26 cellular contexts compared by ENCODE assay signal in the genomic region with DNA sequence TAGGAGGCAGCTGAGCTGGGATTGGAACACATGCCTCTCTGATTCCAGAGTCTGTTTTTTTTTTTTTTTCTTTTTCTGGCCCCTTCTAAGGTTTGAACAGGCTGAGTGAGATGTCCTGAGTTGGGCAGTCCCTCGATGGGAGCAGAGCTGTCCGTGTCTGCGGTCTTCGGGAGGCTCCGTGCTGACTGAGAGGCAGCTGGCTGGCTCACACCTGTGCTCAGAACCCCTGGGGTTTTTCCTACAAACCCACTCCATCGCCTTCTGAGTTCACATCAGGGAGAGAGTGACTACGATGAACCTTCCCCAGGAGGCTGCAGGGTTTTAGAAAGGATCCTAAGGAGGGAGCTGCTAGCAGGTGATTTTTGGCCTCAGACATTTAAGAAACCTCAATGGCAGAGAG.
A peak's percentile ranks its signal among the peaks of the same experiment; 100 is the strongest.
DNase-seq lines count a peak whose midpoint lies in the region; ATAC-seq and TF ChIP-seq lines count a peak whose summit lies in the region.
"Had no signal": no experiment of that assay in that cellular context is flagged by ENCODE, and none has a peak within 500 bp of the region (broad histone marks: within the 10 kb centered on the region; RNA-seq: fewer than 3 reads in every experiment).

No MANE protein-coding gene starts in this region.

- peak overlapping the region; percentile 99 for H3K27ac Mint-ChIP-seq in activated naive CD4-positive, alpha-beta T cell treated with anti-CD3 and anti-CD28 coated beads, Interleukin-2, amount 50 U/mL, for 24 hours
- no peak overlapping the region for H3K27ac Mint-ChIP-seq in activated naive CD4-positive, alpha-beta T cell treated with anti-CD3 and anti-CD28 coated beads, Interleukin-2, amount 10 ng/mL, durations not matched to agents 7 days and 5 days
- H3K27ac Mint-ChIP-seq: activated T-helper 17 cell treated with anti-CD3 and anti-CD28 coated beads, Interleukin-2, amount 50 U/mL, for 72 hours; H9 had no signal

- H3K27ac ChIP-seq in HEK293 (ENCODE audit: extremely low read depth, low read depth, low read length) (no peak overlapping the region), upper lobe of right lung (no peak overlapping the region)
- H3K27ac ChIP-seq: C4-2B, gastrocnemius medialis, hepatocyte, psoas muscle, stomach, thyroid gland, WERI-Rb-1 had no signal

- H3K4me3 Mint-ChIP-seq in activated naive CD4-positive, alpha-beta T cell treated with anti-CD3 and anti-CD28 coated beads, Interleukin-2, amount 50 U/mL, for 24 hours: no peak overlapping the region
- H3K4me3 Mint-ChIP-seq in activated naive CD4-positive, alpha-beta T cell treated with anti-CD3 and anti-CD28 coated beads, Interleukin-2, amount 10 ng/mL, durations not matched to agents 7 days and 5 days: no peak overlapping the region
- H3K4me3 Mint-ChIP-seq: activated T-helper 17 cell treated with anti-CD3 and anti-CD28 coated beads, Interleukin-2, amount 50 U/mL, for 72 hours; H9 had no signal

- peaks cover 14% of the 10 kb centered on the region for H3K27me3 ChIP-seq in upper lobe of right lung
- H3K27me3 ChIP-seq: hepatocyte, thyroid gland had no signal

- H3K9me3 Mint-ChIP-seq in activated naive CD4-positive, alpha-beta T cell treated with anti-CD3 and anti-CD28 coated beads, Interleukin-2, amount 50 U/mL, for 24 hours: peaks cover 4% of the 10 kb centered on the region
- H3K9me3 Mint-ChIP-seq in activated naive CD4-positive, alpha-beta T cell treated with anti-CD3 and anti-CD28 coated beads, Interleukin-2, amount 10 ng/mL, durations not matched to agents 7 days and 5 days: no peaks in the 10 kb centered on the region
- H3K9me3 Mint-ChIP-seq: activated T-helper 17 cell treated with anti-CD3 and anti-CD28 coated beads, Interleukin-2, amount 50 U/mL, for 72 hours; H9 had no signal

- H3K4me1 Mint-ChIP-seq in activated naive CD4-positive, alpha-beta T cell treated with anti-CD3 and anti-CD28 coated beads, Interleukin-2, amount 50 U/mL, for 24 hours: peaks cover 75% of the 10 kb centered on the region
- H3K4me1 Mint-ChIP-seq in activated naive CD4-positive, alpha-beta T cell treated with anti-CD3 and anti-CD28 coated beads, Interleukin-2, amount 10 ng/mL, durations not matched to agents 7 days and 5 days: peaks cover 45% of the 10 kb centered on the region

- POLR2A ChIA-PET in HEK293 (lab: Yijun Ruan, JAX): interaction anchor here (0.7 kb wide), 1 partner anchor 283 kb away, joined by 9 read pairs; no protein-coding TSS in a partner anchor

- H3K4me1 ChIP-seq in HEK293 (ENCODE audit: control insufficient read depth, insufficient read depth, low read length) (peaks cover 3% of the 10 kb centered on the region; the same call in 1 of the 2 replicates), upper lobe of right lung (no peaks in the 10 kb centered on the region)
- H3K4me1 ChIP-seq: gastrocnemius medialis, psoas muscle had no signal

- TF ChIP-seq CTCF in HEK293 (tag by site-specific recombination; IDR thresholded peaks at IDR 0.05): no peak
- TF ChIP-seq CTCF in upper lobe of right lung (IDR thresholded peaks at IDR 0.05): no peak

- ATAC-seq in upper lobe of right lung: no peak
- ATAC-seq: activated T-helper 17 cell treated with anti-CD3 and anti-CD28 coated beads, Interleukin-2, amount 50 U/mL, for 72 hours; gastrocnemius medialis; left cardiac atrium; psoas muscle had no signal

- intact Hi-C loops in upper lobe of right lung (cut with DNase I): no loop called here

- H3K9me3 ChIP-seq in HEK293 (ENCODE audit: control insufficient read depth, insufficient read depth, low read depth, low read length) (no peaks in the 10 kb centered on the region), upper lobe of right lung (no peaks in the 10 kb centered on the region)
- H3K9me3 ChIP-seq: gastrocnemius medialis, psoas muscle, stomach, thyroid gland had no signal

- CTCF ChIA-PET in activated naive CD4-positive, alpha-beta T cell treated with anti-CD3 and anti-CD28 coated beads, Interleukin-2, amount 10 ng/mL, durations not matched to agents 7 days and 5 days (lab: Charles Lee): interaction anchor here (0.8 to 8.3 kb wide), 2 partner anchors 25 to 169 kb away, joined by 3 to 234 read pairs; no protein-coding TSS in a partner anchor
- CTCF ChIA-PET in HEK293 (lab: Yijun Ruan, JAX): interaction anchor here (0.6 to 16.0 kb wide), 6 partner anchors 9 to 529 kb away, joined by 3 to 292 read pairs (median 4); no protein-coding TSS in a partner anchor

- peaks cover 2% of the 10 kb centered on the region for H3K36me3 Mint-ChIP-seq in activated naive CD4-positive, alpha-beta T cell treated with anti-CD3 and anti-CD28 coated beads, Interleukin-2, amount 50 U/mL, for 24 hours
- no peaks in the 10 kb centered on the region for H3K36me3 Mint-ChIP-seq in activated naive CD4-positive, alpha-beta T cell treated with anti-CD3 and anti-CD28 coated beads, Interleukin-2, amount 10 ng/mL, durations not matched to agents 7 days and 5 days

- H3K4me3 ChIP-seq in HEK293 (ENCODE audit: low read depth, low read length) (no peak overlapping the region), upper lobe of right lung (no peak overlapping the region)
- H3K4me3 ChIP-seq: gastrocnemius medialis, hepatocyte, psoas muscle, stomach, thyroid gland had no signal

- no peak for DNase-seq in activated naive CD4-positive, alpha-beta T cell treated with anti-CD3 and anti-CD28 coated beads, Interleukin-2, amount 10 ng/mL, durations not matched to agents 7 days and 5 days
- DNase-seq in islet precursor cell (peak; percentile 12), upper lobe of right lung (peak; percentile 27), COLO829 (ENCODE audit: low spot score) (no peak), OCI-M2 (lab: John Stamatoyannopoulos, UW; ENCODE audit: unreplicated experiment) (no peak)
- DNase-seq: ACHN; activated CD8-positive, alpha-beta memory T cell treated with anti-CD3 and anti-CD28 coated beads, Interleukin-2, amount 50 U/mL, for 4 hours; gastrocnemius medialis; H9; KBM-7; left cardiac atrium; mammary epithelial cell; NCI-H1105; NCI-H187 treated with DMSO at 0.1 percent for 48 hours; NCI-H526 treated with DMSO at 0.1 percent for 48 hours; psoas muscle; SIG-M5; stomach; T1000; thyroid gland had no signal

- no peaks in the 10 kb centered on the region for H3K27me3 Mint-ChIP-seq in activated naive CD4-positive, alpha-beta T cell treated with anti-CD3 and anti-CD28 coated beads, Interleukin-2, amount 50 U/mL, for 24 hours
- H3K27me3 Mint-ChIP-seq in activated naive CD4-positive, alpha-beta T cell treated with anti-CD3 and anti-CD28 coated beads, Interleukin-2, amount 10 ng/mL, durations not matched to agents 7 days and 5 days: no peaks in the 10 kb centered on the region

- H3K36me3 ChIP-seq in HEK293 (ENCODE audit: control insufficient read depth in 2 of 2, insufficient read depth in 1 of 2, low read length in 2 of 2) (no peaks in the 10 kb centered on the region), upper lobe of right lung (no peaks in the 10 kb centered on the region)
- H3K36me3 ChIP-seq: gastrocnemius medialis, stomach, thyroid gland, WERI-Rb-1 had no signal

TF ChIP-seq in HEK293, 187 proteins besides CTCF, POLR2A, EP300 and RAD21:
- TF ChIP-seq ZIC2 (tag by site-specific recombination; IDR thresholded peaks at IDR 0.05) (0 out of 2 replicates have a peak, but pooled peaks have one; percentile 23), HOXD13 (CRISPR knock-in tag; IDR thresholded peaks at IDR 0.05; ENCODE audit: borderline replicate concordance) (no peak)
- TF ChIP-seq, protein P1, sequence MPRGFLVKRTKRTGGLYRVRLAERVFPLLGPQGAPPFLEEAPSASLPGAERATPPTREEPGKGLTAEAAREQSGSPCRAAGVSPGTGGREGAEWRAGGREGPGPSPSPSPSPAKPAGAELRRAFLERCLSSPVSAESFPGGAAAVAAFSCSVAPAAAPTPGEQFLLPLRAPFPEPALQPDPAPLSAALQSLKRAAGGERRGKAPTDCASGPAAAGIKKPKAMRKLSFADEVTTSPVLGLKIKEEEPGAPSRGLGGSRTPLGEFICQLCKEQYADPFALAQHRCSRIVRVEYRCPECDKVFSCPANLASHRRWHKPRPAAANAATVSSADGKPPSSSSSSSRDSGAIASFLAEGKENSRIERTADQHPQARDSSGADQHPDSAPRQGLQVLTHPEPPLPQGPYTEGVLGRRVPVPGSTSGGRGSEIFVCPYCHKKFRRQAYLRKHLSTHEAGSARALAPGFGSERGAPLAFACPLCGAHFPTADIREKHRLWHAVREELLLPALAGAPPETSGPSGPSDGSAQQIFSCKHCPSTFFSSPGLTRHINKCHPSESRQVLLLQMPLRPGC (tag by site-specific recombination; IDR thresholded peaks at IDR 0.05): no peak

Comparison
In these comparisons a context has a peak if more than half of its experiments do, and no peak if none do; other contexts are left out.
1. DNase-seq: peak in islet precursor cell (single experiment) and upper lobe of right lung (single experiment); none in activated naive CD4-positive, alpha-beta T cell treated with anti-CD3 and anti-CD28 coated beads, Interleukin-2, amount 10 ng/mL, durations not matched to agents 7 days and 5 days (single experiment), COLO829 (single experiment) and OCI-M2 (single experiment).